10 cellular contexts compared by ENCODE assay signal in the genomic region with DNA sequence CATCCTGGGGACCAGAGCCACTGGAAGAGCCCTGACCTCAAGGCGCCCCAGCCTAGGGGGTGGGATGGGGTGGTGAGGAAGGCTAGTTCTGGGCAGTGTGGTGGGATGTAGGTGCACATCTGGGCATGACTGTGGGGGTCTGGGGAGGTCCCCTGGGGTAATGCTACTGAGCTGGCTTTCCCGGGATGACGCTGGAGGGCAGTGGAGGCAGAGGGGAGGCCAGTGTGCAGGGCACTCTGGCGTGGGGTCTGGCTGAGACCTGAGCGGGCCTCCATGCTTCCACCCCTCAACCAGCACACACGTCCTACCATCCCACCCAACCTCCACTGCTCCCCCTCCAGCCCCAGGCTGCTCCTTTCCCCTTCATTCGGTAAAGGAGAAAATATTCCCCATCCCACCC. TPM values are rescaled to one million over a fixed set of nuclear protein-coding genes. Genes with fewer than 3 reads are reported as not detected.
DNase-seq lines count a peak whose midpoint lies in the region; ATAC-seq and TF ChIP-seq lines count a peak whose summit lies in the region.
"Had no signal": no experiment of that assay in that cellular context is flagged by ENCODE, and none has a peak within 500 bp of the region (broad histone marks: within the 10 kb centered on the region; RNA-seq: fewer than 3 reads in every experiment).

No MANE protein-coding gene starts in this region.

- intact Hi-C loops in OCI-LY7 (cut with micrococcal nuclease; ENCODE audit: unreplicated experiment) = no loop called here

- CTCF ChIA-PET in activated CD4-positive, alpha-beta T cell treated with anti-CD3 and anti-CD28 coated beads, Interleukin-2, amount 10 ng/mL, durations not matched to agents 7 days and 5 days (lab: Charles Lee) = interaction anchor here (0.9 kb wide), 1 partner anchor 23 kb away, joined by 3 read pairs; no protein-coding TSS in a partner anchor
- CTCF ChIA-PET in OCI-LY7 (lab: Charles Lee; ENCODE audit: unreplicated experiment) = no interaction called here

- H3K4me1 ChIP-seq in OCI-LY7 (ENCODE audit: insufficient read depth, low read length, poor library complexity, severe bottlenecking) = peaks cover 40% of the 10 kb centered on the region

- no peak for TF ChIP-seq CTCF in OCI-LY7 (conservative IDR thresholded peaks at IDR 0.05; ENCODE audit: low read length)

- peaks cover 6% of the 10 kb centered on the region for H3K27me3 Mint-ChIP-seq in activated CD4-positive, alpha-beta T cell treated with anti-CD3 and anti-CD28 coated beads, Interleukin-2, amount 10 ng/mL, durations not matched to agents 7 days and 5 days
- no peaks in the 10 kb centered on the region for H3K27me3 Mint-ChIP-seq in effector memory CD8-positive, alpha-beta T cell
- no peaks in the 10 kb centered on the region for H3K27me3 Mint-ChIP-seq in stimulated activated naive CD8-positive, alpha-beta T cell treated with anti-CD3 and anti-CD28 coated beads, Interleukin-15, amount 100 ng/mL, for 72 hours

- no TSS peak for BruUV-seq in OCI-LY7 (replicated peaks; lab: Mats Ljungman, UMichigan)

- no peak for DNase-seq in activated CD4-positive, alpha-beta T cell treated with anti-CD3 and anti-CD28 coated beads, Interleukin-2, amount 10 ng/mL, durations not matched to agents 7 days and 5 days
- no peak for DNase-seq in activated CD4-positive, alpha-beta T cell treated with anti-CD3 and anti-CD28 coated beads for 48 hours
- DNase-seq in OCI-LY7 (ENCODE audit: low spot score) (no peak), cortex of kidney (lab: John Stamatoyannopoulos, UW) (no peak), HPDE6-E6E7 (ENCODE audit: extremely low spot score) (no peak)
- DNase-seq in effector memory CD8-positive, alpha-beta T cell = no peak
- DNase-seq in stimulated activated naive CD8-positive, alpha-beta T cell treated with anti-CD3 and anti-CD28 coated beads, Interleukin-15, amount 100 ng/mL, for 72 hours = no peak
- no peak for DNase-seq in effector CD8-positive, alpha-beta T cell (lab: John Stamatoyannopoulos, UW)
- DNase-seq: DMS79 treated with DMSO at 0.1 percent for 48 hours had no signal

- H3K4me1 Mint-ChIP-seq in activated CD4-positive, alpha-beta T cell treated with anti-CD3 and anti-CD28 coated beads, Interleukin-2, amount 10 ng/mL, durations not matched to agents 7 days and 5 days = peaks cover 32% of the 10 kb centered on the region
- H3K4me1 Mint-ChIP-seq in effector memory CD8-positive, alpha-beta T cell (ENCODE audit: low read depth in 2 of 2) = peaks cover 30 to 37% of the 10 kb centered on the region in 2 donors
- H3K4me1 Mint-ChIP-seq in stimulated activated naive CD8-positive, alpha-beta T cell treated with anti-CD3 and anti-CD28 coated beads, Interleukin-15, amount 100 ng/mL, for 72 hours = peaks cover 79% of the 10 kb centered on the region

- H3K36me3 Mint-ChIP-seq in activated CD4-positive, alpha-beta T cell treated with anti-CD3 and anti-CD28 coated beads, Interleukin-2, amount 10 ng/mL, durations not matched to agents 7 days and 5 days (ENCODE audit: low read depth) = peaks cover 4% of the 10 kb centered on the region
- no peaks in the 10 kb centered on the region for H3K36me3 Mint-ChIP-seq in effector memory CD8-positive, alpha-beta T cell (ENCODE audit: insufficient read depth)

- H3K27ac Mint-ChIP-seq in activated CD4-positive, alpha-beta T cell treated with anti-CD3 and anti-CD28 coated beads, Interleukin-2, amount 10 ng/mL, durations not matched to agents 7 days and 5 days = peak overlapping the region; percentile 85
- H3K27ac Mint-ChIP-seq in effector memory CD8-positive, alpha-beta T cell = peak overlapping the region; percentile 87 to 96
- peak overlapping the region; percentile 75 to 91 for H3K27ac Mint-ChIP-seq in stimulated activated naive CD8-positive, alpha-beta T cell treated with anti-CD3 and anti-CD28 coated beads, Interleukin-15, amount 100 ng/mL, for 72 hours

- H3K9me3 Mint-ChIP-seq in activated CD4-positive, alpha-beta T cell treated with anti-CD3 and anti-CD28 coated beads, Interleukin-2, amount 10 ng/mL, durations not matched to agents 7 days and 5 days = peaks cover 11% of the 10 kb centered on the region
- no peaks in the 10 kb centered on the region for H3K9me3 Mint-ChIP-seq in effector memory CD8-positive, alpha-beta T cell
- H3K9me3 Mint-ChIP-seq in stimulated activated naive CD8-positive, alpha-beta T cell treated with anti-CD3 and anti-CD28 coated beads, Interleukin-15, amount 100 ng/mL, for 72 hours = peaks cover 8 to 21% of the 10 kb centered on the region in 2 donors

- H3K27ac ChIP-seq in OCI-LY7 (ENCODE audit: low read depth, low read length, poor library complexity, severe bottlenecking) = no peak overlapping the region

- no peaks in the 10 kb centered on the region for H3K36me3 ChIP-seq in OCI-LY7 (ENCODE audit: insufficient read depth, low read length)
- H3K36me3 ChIP-seq: thoracic aorta had no signal

- no peak overlapping the region for H2AFZ ChIP-seq in OCI-LY7 (ENCODE audit: low read length)

- H3K79me2 ChIP-seq in OCI-LY7 (ENCODE audit: insufficient read depth, low read depth, low read length) = no peaks in the 10 kb centered on the region

- H3K9me3 ChIP-seq in OCI-LY7 (ENCODE audit: low read length) = no peaks in the 10 kb centered on the region
- H3K9me3 ChIP-seq: thoracic aorta had no signal

- no peaks in the 10 kb centered on the region for H3K9me2 ChIP-seq in OCI-LY7 (ENCODE audit: insufficient read depth, low read length)

- H3K4me3 ChIP-seq in OCI-LY7 (ENCODE audit: low read depth, low read length, poor library complexity, severe bottlenecking) = no peak overlapping the region
- H3K4me3 ChIP-seq: thoracic aorta had no signal

- no peaks in the 10 kb centered on the region for H4K20me1 ChIP-seq in OCI-LY7 (ENCODE audit: insufficient read depth, low read length)

- POLR2A ChIA-PET in activated CD4-positive, alpha-beta T cell treated with anti-CD3 and anti-CD28 coated beads, Interleukin-2, amount 10 ng/mL, durations not matched to agents 7 days and 5 days (lab: Charles Lee) = no interaction called here
- POLR2A ChIA-PET in OCI-LY7 (lab: Charles Lee) = interaction anchor here (0.5 to 4.3 kb wide), 3 partner anchors 20 to 51 kb away, joined by 3 to 13 read pairs (median 3); no protein-coding TSS in a partner anchor

- no peak overlapping the region for H3K4me3 Mint-ChIP-seq in activated CD4-positive, alpha-beta T cell treated with anti-CD3 and anti-CD28 coated beads, Interleukin-2, amount 10 ng/mL, durations not matched to agents 7 days and 5 days
- H3K4me3 Mint-ChIP-seq in effector memory CD8-positive, alpha-beta T cell = peak overlapping the region; percentile 52 to 69
- H3K4me3 Mint-ChIP-seq in stimulated activated naive CD8-positive, alpha-beta T cell treated with anti-CD3 and anti-CD28 coated beads, Interleukin-15, amount 100 ng/mL, for 72 hours = peak overlapping the region; percentile 41 to 67

- H3K4me2 ChIP-seq in OCI-LY7 (ENCODE audit: low read length) = peak overlapping the region; percentile 60

- ATAC-seq in effector memory CD8-positive, alpha-beta T cell (replicated peaks) = no peak
- ATAC-seq in stimulated activated naive CD8-positive, alpha-beta T cell treated with anti-CD3 and anti-CD28 coated beads, Interleukin-15, amount 100 ng/mL, for 72 hours = peak; percentile 1

RNA-seq across cellular contexts. Expression of gene SH3BP2, which starts 4.8 kb away (rescaled TPM):
- 10 to 100 TPM; 69.3 to 78.2 TPM for total RNA-seq in activated CD4-positive, alpha-beta T cell treated with anti-CD3 and anti-CD28 coated beads, Interleukin-2, amount 10 ng/mL, durations not matched to agents 7 days and 5 days
- total RNA-seq in OCI-LY7 (2014; rRNA removed; shearing (Covaris generic)) = 6.9 and 10.9 TPM in 2 replicates
- total RNA-seq in OCI-LY7 (2022) = 23.8 and 31.6 TPM in 2 replicates

RNA-seq across cellular contexts. Expression of gene TNIP2, which starts 32.0 kb away (rescaled TPM):
- total RNA-seq in activated CD4-positive, alpha-beta T cell treated with anti-CD3 and anti-CD28 coated beads, Interleukin-2, amount 10 ng/mL, durations not matched to agents 7 days and 5 days = 10 to 100 TPM; 35.0 to 43.6 TPM
- 32.1 TPM in 2 replicates for total RNA-seq in OCI-LY7 (2014; rRNA removed; shearing (Covaris generic))
- total RNA-seq in OCI-LY7 (2022) = 26.2 and 28.3 TPM in 2 replicates

RNA-seq across cellular contexts. Expression of gene ADD1, which starts 55.5 kb away (rescaled TPM):
- total RNA-seq in activated CD4-positive, alpha-beta T cell treated with anti-CD3 and anti-CD28 coated beads, Interleukin-2, amount 10 ng/mL, durations not matched to agents 7 days and 5 days = 100 to 1,000 TPM; 264 to 266 TPM
- 77.1 and 85.3 TPM in 2 replicates for total RNA-seq in OCI-LY7 (2014; rRNA removed; shearing (Covaris generic))
- 108 TPM in 2 replicates for total RNA-seq in OCI-LY7 (2022)
